Comparison of ENCODE assay signal across 1 cellular context in genomic region chr19:38647368-38647965, GRCh38.
TF ChIP-seq lines count a peak whose summit lies in the region.

ACTN4 (plus strand) TSS chr19:38647649; CDS start chr19:38647746, 97 bp downstream.

TF ChIP-seq in HepG2, 621 proteins besides CTCF, POLR2A, EP300 and RAD21 (continued from another document and continues in another):
- TF ChIP-seq AGO2 (optimal IDR thresholded peaks at IDR 0.05; ENCODE audit: low read depth, low read length): peak; percentile 93
- peak; percentile 97 for TF ChIP-seq ZSCAN22 (CRISPR knock-in tag; IDR thresholded peaks at IDR 0.05)
- peak; percentile 51; the same call in 1 of the 2 replicates for TF ChIP-seq KDM2A (CRISPR knock-in tag; IDR thresholded peaks at IDR 0.05; ENCODE audit: borderline replicate concordance, low read depth)
- peak; percentile 87 for TF ChIP-seq ARID4A (CRISPR knock-in tag; IDR thresholded peaks at IDR 0.05; ENCODE audit: borderline replicate concordance)
- TF ChIP-seq SIX4 (CRISPR knock-in tag; IDR thresholded peaks at IDR 0.05): no peak
- TF ChIP-seq ZNF761 (CRISPR knock-in tag; conservative IDR thresholded peaks at IDR 0.05): no peak
- TF ChIP-seq ZNF329 (CRISPR knock-in tag; IDR thresholded peaks at IDR 0.05; ENCODE audit: low read depth): peak; percentile 80; the same call in 1 of the 2 replicates
- no peak for TF ChIP-seq ZFP36L1 (CRISPR knock-in tag; IDR thresholded peaks at IDR 0.05)
- peak; percentile 67; the same call in 1 of the 2 replicates for TF ChIP-seq ARNT2 (CRISPR knock-in tag; IDR thresholded peaks at IDR 0.05; ENCODE audit: low read depth)
- TF ChIP-seq ZNF784 (CRISPR knock-in tag; IDR thresholded peaks at IDR 0.05; ENCODE audit: borderline replicate concordance): peak; percentile 90; the same call in 1 of the 2 replicates
- TF ChIP-seq ZFY (CRISPR knock-in tag; IDR thresholded peaks at IDR 0.05): peak; percentile 60; the same call in 1 of the 2 replicates
- TF ChIP-seq TBX2 (CRISPR knock-in tag; IDR thresholded peaks at IDR 0.05; ENCODE audit: borderline replicate concordance): peak; percentile 71
- TF ChIP-seq NRL (CRISPR knock-in tag; IDR thresholded peaks at IDR 0.05; ENCODE audit: borderline replicate concordance): peak; percentile 65
- TF ChIP-seq ZBTB40 (IDR thresholded peaks at IDR 0.05): no peak
- TF ChIP-seq ZBTB40 (CRISPR knock-in tag; IDR thresholded peaks at IDR 0.05): 0 out of 2 replicates have a peak, but pooled peaks have one; percentile 24
- TF ChIP-seq SALL1 (CRISPR knock-in tag; IDR thresholded peaks at IDR 0.05): peak; percentile 82
- no peak for TF ChIP-seq ARNTL (CRISPR knock-in tag; IDR thresholded peaks at IDR 0.05)
- peak; percentile 85 for TF ChIP-seq POLR2AphosphoS5 (IDR thresholded peaks at IDR 0.05; ENCODE audit: low read depth, low read length)
- TF ChIP-seq TSC22D2 (CRISPR knock-in tag; IDR thresholded peaks at IDR 0.05; ENCODE audit: borderline replicate concordance): no peak
- peak; percentile 11 for TF ChIP-seq MED8 (CRISPR knock-in tag; IDR thresholded peaks at IDR 0.05; ENCODE audit: insufficient replicate concordance)
- peak; percentile 65; the same call in 1 of the 2 replicates for TF ChIP-seq SRF (IDR thresholded peaks at IDR 0.05; ENCODE audit: low read depth, low read length)
- peak; percentile 79 for TF ChIP-seq IKZF4 (CRISPR knock-in tag; IDR thresholded peaks at IDR 0.05; ENCODE audit: borderline replicate concordance, low read depth, not compliant biosample characterization)
- TF ChIP-seq LBX2 (CRISPR knock-in tag; IDR thresholded peaks at IDR 0.05; ENCODE audit: borderline replicate concordance): peak; percentile 44; the same call in 1 of the 2 replicates
- peak; percentile 85 for TF ChIP-seq GMEB1 (CRISPR knock-in tag; IDR thresholded peaks at IDR 0.05; ENCODE audit: borderline replicate concordance)
- TF ChIP-seq ZNF788 (CRISPR knock-in tag; IDR thresholded peaks at IDR 0.05; ENCODE audit: borderline replicate concordance): peak; percentile 45; the same call in 1 of the 2 replicates
- TF ChIP-seq XRCC5 (optimal IDR thresholded peaks at IDR 0.05; ENCODE audit: low read length): peak; percentile 63
- no peak for TF ChIP-seq ZNF740 (CRISPR knock-in tag; IDR thresholded peaks at IDR 0.05)
- TF ChIP-seq AFF4 (CRISPR knock-in tag; IDR thresholded peaks at IDR 0.05): peak; percentile 76
- peak; percentile 44; the same call in 1 of the 2 replicates for TF ChIP-seq E2F5 (CRISPR knock-in tag; conservative IDR thresholded peaks at IDR 0.05)
- TF ChIP-seq HDAC1 (CRISPR knock-in tag; IDR thresholded peaks at IDR 0.05): 0 out of 2 replicates have a peak, but pooled peaks have one; percentile 40
- peak; percentile 64; the same call in 1 of the 2 replicates for TF ChIP-seq TFAP4 (IDR thresholded peaks at IDR 0.05; ENCODE audit: borderline replicate concordance, low read depth)
- peak; percentile 22; the same call in 1 of the 2 replicates for TF ChIP-seq HNF4G (IDR thresholded peaks at IDR 0.05; ENCODE audit: borderline replicate concordance, low read depth, low read length)
- no peak for TF ChIP-seq HNF4G (CRISPR knock-in tag; IDR thresholded peaks at IDR 0.05; ENCODE audit: borderline replicate concordance, low read depth)
- no peak for TF ChIP-seq ZNF3 (CRISPR knock-in tag; IDR thresholded peaks at IDR 0.05)
